ENCODE assay signal across 16 cellular contexts in the genomic region with DNA sequence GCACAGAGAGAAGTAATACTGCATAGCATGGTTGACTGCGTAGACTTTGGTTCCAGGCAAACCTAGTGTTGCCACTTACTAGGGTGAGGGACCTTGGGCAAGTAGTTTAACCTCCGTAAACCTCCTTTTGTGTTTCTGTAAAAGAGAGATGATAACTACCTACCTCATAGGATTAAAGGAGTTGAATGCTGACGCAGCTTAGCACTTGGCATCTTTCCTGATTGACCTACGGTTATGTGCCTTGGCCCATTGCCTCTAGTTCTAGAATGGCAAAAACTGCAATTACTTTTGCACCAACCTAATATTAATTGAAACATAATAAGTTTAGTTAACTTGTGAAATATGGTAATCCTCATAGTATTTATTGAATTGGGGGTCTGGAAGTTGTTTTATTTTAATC. TPM values are rescaled to one million over a fixed set of nuclear protein-coding genes. Genes with fewer than 3 reads are reported as not detected.
DNase-seq lines count a peak whose midpoint lies in the region; ATAC-seq and TF ChIP-seq lines count a peak whose summit lies in the region.
"Had no signal": no experiment of that assay in that cellular context is flagged by ENCODE, and none has a peak within 500 bp of the region (broad histone marks: within the 10 kb centered on the region; RNA-seq: fewer than 3 reads in every experiment).

No MANE protein-coding gene starts in this region.

- no peak overlapping the region for H3K4me2 ChIP-seq in MM.1S (ENCODE audit: low read depth, low read length)
- H3K4me2 ChIP-seq: BLaER1 treated with 17β-estradiol and CSF1 and Interleukin-3, amounts not matched to agents 10 nM and 100 nM had no signal

- CTCF ChIA-PET in activated CD8-positive, alpha-beta memory T cell treated with anti-CD3 and anti-CD28 coated beads, Interleukin-2, amount 10 ng/mL, durations not matched to agents 7 days and 5 days (lab: Charles Lee) = no interaction called here

- H2AFZ ChIP-seq in MM.1S (ENCODE audit: low read length) = no peak overlapping the region

- H3K9me2 ChIP-seq in MM.1S (replicated peaks; ENCODE audit: insufficient read depth, low read length) = no peaks in the 10 kb centered on the region

- peaks cover 25% of the 10 kb centered on the region for H3K36me3 Mint-ChIP-seq in activated CD8-positive, alpha-beta memory T cell treated with anti-CD3 and anti-CD28 coated beads, Interleukin-2, amount 10 ng/mL, durations not matched to agents 7 days and 5 days

- TF ChIP-seq CTCF in RWPE2 (IDR thresholded peaks at IDR 0.05; ENCODE audit: poor library complexity, severe bottlenecking) (no peak), sigmoid colon (IDR thresholded peaks at IDR 0.05) (no peak), MM.1S (IDR thresholded peaks at IDR 0.05; ENCODE audit: low read length) (no peak)

- H3K36me3 ChIP-seq in RWPE2 (ENCODE audit: low read depth) (peaks cover 62% of the 10 kb centered on the region), sigmoid colon (peaks cover 4 to 59% (median 30%) of the 10 kb centered on the region in 4 donors), MM.1S (replicated peaks; ENCODE audit: insufficient read depth, low read length) (peaks cover 6% of the 10 kb centered on the region)

- H3K27ac ChIP-seq in RWPE2 (ENCODE audit: poor library complexity, severe bottlenecking) (no peak overlapping the region), sigmoid colon (no peak overlapping the region), substantia nigra (ENCODE audit: low read depth, low read length, poor library complexity, severe bottlenecking) (no peak overlapping the region), MM.1S (ENCODE audit: low read length) (no peak overlapping the region)
- H3K27ac ChIP-seq: BLaER1 treated with 17β-estradiol and CSF1 and Interleukin-3, amounts not matched to agents 10 nM and 100 nM; HL-60 had no signal

- H4K20me1 ChIP-seq in MM.1S (ENCODE audit: insufficient read depth, low read length) = no peaks in the 10 kb centered on the region

- H3K9me3 ChIP-seq in RWPE2 (ENCODE audit: severe bottlenecking) = no peaks in the 10 kb centered on the region
- no peaks in the 10 kb centered on the region for H3K9me3 ChIP-seq in sigmoid colon
- H3K9me3 ChIP-seq in MM.1S (replicated peaks; ENCODE audit: insufficient read depth, low read length) = no peaks in the 10 kb centered on the region
- H3K9me3 ChIP-seq: BLaER1 treated with 17β-estradiol and CSF1 and Interleukin-3, amounts not matched to agents 10 nM and 100 nM had no signal

- H3K27me3 ChIP-seq in RWPE2 (ENCODE audit: insufficient read depth, poor library complexity, severe bottlenecking) (no peaks in the 10 kb centered on the region), sigmoid colon (no peaks in the 10 kb centered on the region), MM.1S (replicated peaks; ENCODE audit: insufficient read depth, low read length) (no peaks in the 10 kb centered on the region)
- H3K27me3 ChIP-seq: BLaER1 treated with 17β-estradiol and CSF1 and Interleukin-3, amounts not matched to agents 10 nM and 100 nM had no signal

- H3K4me1 ChIP-seq in RWPE2 (ENCODE audit: insufficient read depth, poor library complexity, severe bottlenecking) = no peaks in the 10 kb centered on the region
- peaks cover 0 to 20% (median 9%) of the 10 kb centered on the region in 4 donors for H3K4me1 ChIP-seq in sigmoid colon
- H3K4me1 ChIP-seq in MM.1S (ENCODE audit: low read length) = no peaks in the 10 kb centered on the region
- H3K4me1 ChIP-seq: BLaER1 treated with 17β-estradiol and CSF1 and Interleukin-3, amounts not matched to agents 10 nM and 100 nM had no signal

- no peaks in the 10 kb centered on the region for H3K9me3 Mint-ChIP-seq in activated CD8-positive, alpha-beta memory T cell treated with anti-CD3 and anti-CD28 coated beads, Interleukin-2, amount 10 ng/mL, durations not matched to agents 7 days and 5 days (ENCODE audit: low read depth)
- H3K9me3 Mint-ChIP-seq: CD4-positive, CD25-positive, alpha-beta regulatory T cell; HFFc6 had no signal

- no peak overlapping the region for H3K4me3 Mint-ChIP-seq in activated CD8-positive, alpha-beta memory T cell treated with anti-CD3 and anti-CD28 coated beads, Interleukin-2, amount 10 ng/mL, durations not matched to agents 7 days and 5 days
- H3K4me3 Mint-ChIP-seq: CD4-positive, CD25-positive, alpha-beta regulatory T cell; HFFc6 had no signal

- no peak overlapping the region for H3K9ac ChIP-seq in MM.1S (ENCODE audit: low read length)
- H3K9ac ChIP-seq: BLaER1 treated with 17β-estradiol and CSF1 and Interleukin-3, amounts not matched to agents 10 nM and 100 nM had no signal

- intact Hi-C loops in sigmoid colon (cut with DNase I) = no loop called here

- no peak for TF ChIP-seq POLR2A in sigmoid colon (IDR thresholded peaks at IDR 0.05)

- no peaks in the 10 kb centered on the region for H3K79me2 ChIP-seq in MM.1S (ENCODE audit: low read length)

- no peaks in the 10 kb centered on the region for H3K27me3 Mint-ChIP-seq in activated CD8-positive, alpha-beta memory T cell treated with anti-CD3 and anti-CD28 coated beads, Interleukin-2, amount 10 ng/mL, durations not matched to agents 7 days and 5 days
- H3K27me3 Mint-ChIP-seq: CD4-positive, CD25-positive, alpha-beta regulatory T cell had no signal

- peak overlapping the region; percentile 44 for H3K27ac Mint-ChIP-seq in activated CD8-positive, alpha-beta memory T cell treated with anti-CD3 and anti-CD28 coated beads, Interleukin-2, amount 10 ng/mL, durations not matched to agents 7 days and 5 days
- H3K27ac Mint-ChIP-seq: CD4-positive, CD25-positive, alpha-beta regulatory T cell; HFFc6 had no signal

- no peak for ATAC-seq in activated CD8-positive, alpha-beta memory T cell treated with anti-CD3 and anti-CD28 coated beads, Interleukin-2, amount 10 ng/mL, durations not matched to agents 7 days and 5 days
- ATAC-seq in RWPE2 (ENCODE audit: low read depth) (no peak), left lobe of liver (peak; percentile 18)

- no peak for TF ChIP-seq EP300 in sigmoid colon (IDR thresholded peaks at IDR 0.05)

- no peaks in the 10 kb centered on the region for H3K4me1 Mint-ChIP-seq in activated CD8-positive, alpha-beta memory T cell treated with anti-CD3 and anti-CD28 coated beads, Interleukin-2, amount 10 ng/mL, durations not matched to agents 7 days and 5 days
- H3K4me1 Mint-ChIP-seq: CD4-positive, CD25-positive, alpha-beta regulatory T cell had no signal

- no peak for DNase-seq in activated CD8-positive, alpha-beta memory T cell treated with anti-CD3 and anti-CD28 coated beads, Interleukin-2, amount 10 ng/mL, durations not matched to agents 7 days and 5 days
- no peak for DNase-seq in activated CD8-positive, alpha-beta memory T cell treated with anti-CD3 and anti-CD28 coated beads, Interleukin-2, amount 50 U/mL, for 48 hours
- DNase-seq in RWPE2 (ENCODE audit: low spot score) = peak; percentile 11
- peak; percentile 57 for DNase-seq in left lobe of liver (ENCODE audit: low spot score)
- peak; percentile 14 for DNase-seq in sigmoid colon
- DNase-seq in substantia nigra (lab: John Stamatoyannopoulos, UW) = no peak
- DNase-seq in MM.1S = no peak
- DNase-seq: 8988T; CD4-positive, CD25-positive, alpha-beta regulatory T cell; DMS53; HCEC 1CT; HFFc6; IMR-90 had no signal

- WGBS in sigmoid colon, 2 donors = 92 to 93% methylated on average over 4 of the region's 4 CpGs

- no peaks in the 10 kb centered on the region for H3F3A ChIP-seq in MM.1S (ENCODE audit: insufficient read depth, low read length)

- H3K4me3 ChIP-seq in RWPE2 (ENCODE audit: severe bottlenecking) (no peak overlapping the region), sigmoid colon (no peak overlapping the region), MM.1S (ENCODE audit: low read length) (no peak overlapping the region)
- H3K4me3 ChIP-seq: BLaER1 treated with 17β-estradiol and CSF1 and Interleukin-3, amounts not matched to agents 10 nM and 100 nM had no signal

RNA-seq across cellular contexts. Expression of a gene that starts 19.1 kb away (rescaled TPM):
- not detected for total RNA-seq in activated CD8-positive, alpha-beta memory T cell treated with anti-CD3 and anti-CD28 coated beads, Interleukin-2, amount 10 ng/mL, durations not matched to agents 7 days and 5 days
- total RNA-seq in left lobe of liver = not detected
- total RNA-seq in sigmoid colon = not detected
- polyA plus RNA-seq in sigmoid colon = not detected
- total RNA-seq: CD4-positive, CD25-positive, alpha-beta regulatory T cell; H4; HFFc6; IMR-90 had no signal
- polyA plus RNA-seq: CD4-positive, CD25-positive, alpha-beta regulatory T cell; IMR-90 had no signal

RNA-seq across cellular contexts. Expression of a gene that starts 47.0 kb away (rescaled TPM):
- 10 to 100 TPM; 11.3 to 11.5 TPM for total RNA-seq in activated CD8-positive, alpha-beta memory T cell treated with anti-CD3 and anti-CD28 coated beads, Interleukin-2, amount 10 ng/mL, durations not matched to agents 7 days and 5 days
- total RNA-seq in left lobe of liver (12.3 TPM), sigmoid colon (10 to 100 TPM; 30.4 to 68.5 (median 58.2) TPM)
- 10 to 100 TPM; 34.2 to 57.1 (median 42.0) TPM for polyA plus RNA-seq in sigmoid colon

Comparison
In these comparisons a context has a peak if more than half of its experiments do, and no peak if none do; other contexts are left out.
1. DNase-seq: peak in RWPE2 (single experiment), left lobe of liver (single experiment) and sigmoid colon (single experiment); none in activated CD8-positive, alpha-beta memory T cell treated with anti-CD3 and anti-CD28 coated beads, Interleukin-2, amount 10 ng/mL, durations not matched to agents 7 days and 5 days (single experiment), activated CD8-positive, alpha-beta memory T cell treated with anti-CD3 and anti-CD28 coated beads, Interleukin-2, amount 50 U/mL, for 48 hours (single experiment), substantia nigra (0 of 49) and MM.1S (single experiment).